In genomic region chr14:63383776-63384367, GRCh38 we compare ENCODE assay signal across 10 cellular contexts.
DNase-seq lines count a peak whose midpoint lies in the region; ATAC-seq and TF ChIP-seq lines count a peak whose summit lies in the region.
"Had no signal": no experiment of that assay in that cellular context is flagged by ENCODE, and none has a peak within 500 bp of the region (broad histone marks: within the 10 kb centered on the region; RNA-seq: fewer than 3 reads in every experiment).

No MANE protein-coding gene starts in this region.

- WGBS in prostate gland = 83% methylated on average over 4 of the region's 4 CpGs

- no peaks in the 10 kb centered on the region for H3K27me3 Mint-ChIP-seq in effector memory CD8-positive, alpha-beta T cell
- H3K27me3 Mint-ChIP-seq in Calu3 (ENCODE audit: unreplicated experiment) = no peaks in the 10 kb centered on the region

- H3K36me3 Mint-ChIP-seq in effector memory CD8-positive, alpha-beta T cell (ENCODE audit: insufficient read depth) = peaks cover 46% of the 10 kb centered on the region
- H3K36me3 Mint-ChIP-seq in Calu3 (ENCODE audit: insufficient read depth, unreplicated experiment) = peaks cover 29% of the 10 kb centered on the region

- DNase-seq in KG1 (lab: John Stamatoyannopoulos, UW) (peak; percentile 61), foreskin fibroblast (no peak), prostate gland (ENCODE audit: low spot score) (no peak), ascending aorta (ENCODE audit: low spot score in 2 of 2) (no peak), Calu3 (no peak)
- peak; percentile 1 to 16 (median 2) for DNase-seq in effector memory CD8-positive, alpha-beta T cell
- DNase-seq: heart left ventricle had no signal

- H3K4me1 ChIP-seq in prostate gland (replicated peaks) = no peaks in the 10 kb centered on the region
- no peaks in the 10 kb centered on the region for H3K4me1 ChIP-seq in ascending aorta
- H3K4me1 ChIP-seq: heart left ventricle had no signal

- ATAC-seq in GM18520 (IDR thresholded peaks at IDR 0.05; ENCODE audit: unreplicated experiment) (peak; percentile 91), GM21526 (IDR thresholded peaks at IDR 0.05; ENCODE audit: low FRiP score, unreplicated experiment) (peak; percentile 87)
- peak; percentile 97 for ATAC-seq in effector memory CD8-positive, alpha-beta T cell (replicated peaks)
- ATAC-seq: sciatic nerve had no signal

- H3K4me3 ChIP-seq in foreskin fibroblast (ENCODE audit: low read depth in 1 of 2, low read length in 2 of 2) (no peak overlapping the region), prostate gland (no peak overlapping the region), ascending aorta (no peak overlapping the region)
- H3K4me3 ChIP-seq: heart left ventricle had no signal

- peaks cover 8 to 10% of the 10 kb centered on the region in 2 donors for H3K4me1 Mint-ChIP-seq in effector memory CD8-positive, alpha-beta T cell (ENCODE audit: low read depth in 2 of 2)
- H3K4me1 Mint-ChIP-seq in Calu3 (ENCODE audit: low read depth, unreplicated experiment) = no peaks in the 10 kb centered on the region

- H3K27ac ChIP-seq in prostate gland = no peak overlapping the region
- H3K27ac ChIP-seq in ascending aorta = no peak overlapping the region
- H3K27ac ChIP-seq: heart left ventricle had no signal

- H3K9me3 Mint-ChIP-seq in effector memory CD8-positive, alpha-beta T cell = no peaks in the 10 kb centered on the region
- no peaks in the 10 kb centered on the region for H3K9me3 Mint-ChIP-seq in Calu3 (ENCODE audit: low read depth, unreplicated experiment)

- no peaks in the 10 kb centered on the region for H3K27me3 ChIP-seq in prostate gland (replicated peaks; ENCODE audit: insufficient read depth)
- H3K27me3 ChIP-seq in ascending aorta = no peaks in the 10 kb centered on the region
- H3K27me3 ChIP-seq: heart left ventricle had no signal

- CTCF ChIA-PET in Calu3 (lab: Charles Lee) = no interaction called here

- no peak for TF ChIP-seq POLR2A in prostate gland (IDR thresholded peaks at IDR 0.05)

- no TSS peak for BruUV-seq in Calu3 (replicated peaks; lab: Mats Ljungman, UMichigan)

- intact Hi-C loops in prostate gland (cut with DNase I) = loop anchor here (10.0 kb wide), 1 partner anchor 381 kb away; no protein-coding TSS in a partner anchor
- intact Hi-C loops in ascending aorta (cut with DNase I) = no loop called here
- intact Hi-C loops in Calu3 (cut with micrococcal nuclease; ENCODE audit: unreplicated experiment) = no loop called here

- TF ChIP-seq CTCF in foreskin fibroblast (IDR thresholded peaks at IDR 0.05; ENCODE audit: low read depth, low read length) (no peak), prostate gland (IDR thresholded peaks at IDR 0.05) (no peak), ascending aorta (IDR thresholded peaks at IDR 0.05) (no peak), Calu3 (IDR thresholded peaks at IDR 0.05; ENCODE audit: unreplicated experiment) (no peak)

- H3K4me3 Mint-ChIP-seq in effector memory CD8-positive, alpha-beta T cell = peak overlapping the region; percentile 17 to 35
- no peak overlapping the region for H3K4me3 Mint-ChIP-seq in Calu3 (ENCODE audit: low read depth, unreplicated experiment)

- H3K27ac Mint-ChIP-seq in effector memory CD8-positive, alpha-beta T cell = peak overlapping the region; percentile 76 to 82
- H3K27ac Mint-ChIP-seq in Calu3 (ENCODE audit: unreplicated experiment) = no peak overlapping the region

- peaks cover 0 to 6% of the 10 kb centered on the region in 2 donors for H3K36me3 ChIP-seq in prostate gland
- peaks cover 17 to 71% of the 10 kb centered on the region in 2 donors for H3K36me3 ChIP-seq in ascending aorta

- H3K9me3 ChIP-seq in prostate gland (no peaks in the 10 kb centered on the region), ascending aorta (no peaks in the 10 kb centered on the region)
- H3K9me3 ChIP-seq: heart left ventricle had no signal

Comparison
In these comparisons a context has a peak if more than half of its experiments do, and no peak if none do; other contexts are left out.
1. DNase-seq: peak in KG1 (single experiment) and effector memory CD8-positive, alpha-beta T cell (3 of 3); none in foreskin fibroblast (0 of 2), prostate gland (single experiment), ascending aorta (0 of 2) and Calu3 (single experiment).
2. Peak in every context shown above with its lines, with median percentiles within 50 percentile points of each other: ATAC-seq.